ENCODE assay signal across 8 cellular contexts in the genomic region with DNA sequence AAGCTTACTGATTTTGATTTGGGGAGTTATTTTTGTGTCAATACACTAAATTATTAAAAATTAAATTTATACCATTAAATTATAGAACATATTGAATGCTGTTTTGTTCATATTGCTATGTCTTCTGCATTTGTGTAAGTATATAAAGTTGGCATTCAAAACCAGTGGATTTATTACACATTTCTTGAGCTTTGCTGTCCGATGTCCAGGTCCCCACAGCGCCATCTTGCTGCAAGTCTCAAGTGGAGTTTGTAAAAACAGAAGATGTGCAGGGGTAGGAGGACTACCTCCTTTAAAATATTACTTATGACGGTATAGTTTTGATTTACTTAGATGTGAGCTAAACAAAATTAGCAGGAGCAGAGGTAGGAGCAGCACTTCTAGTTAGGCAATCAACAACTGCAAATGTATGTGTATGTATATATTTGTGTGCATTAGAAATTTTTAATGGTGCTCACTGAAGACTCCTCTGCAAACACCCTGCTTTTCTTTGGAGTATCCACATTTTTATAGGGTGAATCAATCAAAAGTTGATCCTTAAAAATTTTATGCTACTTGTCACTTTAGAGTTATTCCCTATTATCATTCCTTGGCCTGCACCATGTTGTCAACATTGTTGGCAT. TPM values are rescaled to one million over a fixed set of nuclear protein-coding genes. Genes with fewer than 3 reads are reported as not detected.
DNase-seq lines count a peak whose midpoint lies in the region; ATAC-seq and TF ChIP-seq lines count a peak whose summit lies in the region.

No MANE protein-coding gene starts in this region.

- intact Hi-C loops in CD4-positive, alpha-beta memory T cell (cut with micrococcal nuclease), result loop anchor here (1.0 kb wide), 1 partner anchor 309 kb away; the partner anchor contains the start of gene BOD1
- intact Hi-C loops in mucosa of descending colon (cut with DNase I, micrococcal nuclease), result no loop called here

- peak; percentile 18 to 40 (median 38) for DNase-seq in CD4-positive, alpha-beta memory T cell
- peak; percentile 41 for DNase-seq in HPDE6-E6E7 (ENCODE audit: extremely low spot score)
- peak; percentile 6 to 19 for DNase-seq in activated CD4-positive, alpha-beta T cell treated with anti-CD3 and anti-CD28 coated beads for 24 hours (ENCODE audit: low read depth in 2 of 2)
- DNase-seq in mucosa of descending colon, result peak in 2 of 3 donors; percentile 42 to 81
- no peak for DNase-seq in GDM1 (lab: John Stamatoyannopoulos, UW)

- H3K27me3 ChIP-seq in CD4-positive, alpha-beta memory T cell (ENCODE audit: insufficient read depth, low read length), result no peaks in the 10 kb centered on the region
- H3K27me3 ChIP-seq in endocrine pancreas (ENCODE audit: control insufficient read depth, insufficient read depth, low read length), result no peaks in the 10 kb centered on the region

- ATAC-seq in mucosa of descending colon (peak; percentile 57), HG02798 (IDR thresholded peaks at IDR 0.05; ENCODE audit: poor library complexity, unreplicated experiment) (no peak), GM18519 (IDR thresholded peaks at IDR 0.05; ENCODE audit: low FRiP score, unreplicated experiment) (no peak)

- no peaks in the 10 kb centered on the region for H3K27me3 Mint-ChIP-seq in CD4-positive, alpha-beta memory T cell

- H3K4me1 Mint-ChIP-seq in CD4-positive, alpha-beta memory T cell, result peaks cover 5 to 15% (median 10%) of the 10 kb centered on the region in 4 donors

- H3K36me3 Mint-ChIP-seq in CD4-positive, alpha-beta memory T cell, result peaks cover 5% of the 10 kb centered on the region in 2 donors

- H3K4me1 ChIP-seq in CD4-positive, alpha-beta memory T cell (ENCODE audit: insufficient read depth, low read length), result peaks cover 4% of the 10 kb centered on the region
- H3K4me1 ChIP-seq in endocrine pancreas (ENCODE audit: control insufficient read depth, insufficient read depth, low read length) (peaks cover 40% of the 10 kb centered on the region), mucosa of descending colon (ENCODE audit: low read depth) (peaks cover 11% of the 10 kb centered on the region)

- H3K9ac ChIP-seq in endocrine pancreas (ENCODE audit: control insufficient read depth, insufficient read depth, low read length), result no peak overlapping the region

- H3K36me3 ChIP-seq in CD4-positive, alpha-beta memory T cell (ENCODE audit: insufficient read depth, low read length), result no peaks in the 10 kb centered on the region
- no peaks in the 10 kb centered on the region for H3K36me3 ChIP-seq in endocrine pancreas (ENCODE audit: control insufficient read depth, insufficient read depth, low read length)
- H3K36me3 ChIP-seq in mucosa of descending colon (ENCODE audit: low read depth), result no peaks in the 10 kb centered on the region

- CTCF ChIA-PET in CD4-positive, alpha-beta memory T cell (lab: Charles Lee; ENCODE audit: partially characterized antibody), result interaction anchor here (0.6 to 5.5 kb wide), 45 partner anchors 9 to 1121 kb away, joined by 3 to 116 read pairs (median 4); partner anchors contain the start of genes BOD1 and CPEB4

- no peaks in the 10 kb centered on the region for H3K9me3 ChIP-seq in CD4-positive, alpha-beta memory T cell (ENCODE audit: control insufficient read depth in 1 of 2, low read length in 2 of 2)
- H3K9me3 ChIP-seq in endocrine pancreas (ENCODE audit: control insufficient read depth, low read length) (no peaks in the 10 kb centered on the region), mucosa of descending colon (no peaks in the 10 kb centered on the region)

- no peak overlapping the region for H3K27ac Mint-ChIP-seq in CD4-positive, alpha-beta memory T cell

- TF ChIP-seq CTCF in mucosa of descending colon (IDR thresholded peaks at IDR 0.05), result no peak

- H3K9me3 Mint-ChIP-seq in CD4-positive, alpha-beta memory T cell, result no peaks in the 10 kb centered on the region

- POLR2A ChIA-PET in CD4-positive, alpha-beta memory T cell (lab: Charles Lee; ENCODE audit: partially characterized antibody), result interaction anchor here (0.7 to 1.6 kb wide), 5 partner anchors 35 to 310 kb away, joined by 3 to 6 read pairs (median 3); no protein-coding TSS in a partner anchor

- H3K4me3 ChIP-seq in CD4-positive, alpha-beta memory T cell (ENCODE audit: low read length in 2 of 2), result no peak overlapping the region
- H3K4me3 ChIP-seq in endocrine pancreas (ENCODE audit: control insufficient read depth, insufficient read depth, low read length), result peak overlapping the region; percentile 22
- H3K4me3 ChIP-seq in mucosa of descending colon, result no peak overlapping the region

- H3K27ac ChIP-seq in CD4-positive, alpha-beta memory T cell (ENCODE audit: low read depth, low read length), result no peak overlapping the region

- no peak overlapping the region for H3K4me3 Mint-ChIP-seq in CD4-positive, alpha-beta memory T cell

RNA-seq across cellular contexts. Expression of gene CPEB4, which starts 37.4 kb away (rescaled TPM):
- total RNA-seq in CD4-positive, alpha-beta memory T cell, result 10 to 100 TPM; 17.1 to 18.3 TPM
- 1 to 10 TPM; 1.9 to 6.1 TPM for polyA plus RNA-seq in CD4-positive, alpha-beta memory T cell
- total RNA-seq in mucosa of descending colon, result 10 to 100 TPM; 31.8 to 51.3 (median 32.1) TPM
